In the genomic region with DNA sequence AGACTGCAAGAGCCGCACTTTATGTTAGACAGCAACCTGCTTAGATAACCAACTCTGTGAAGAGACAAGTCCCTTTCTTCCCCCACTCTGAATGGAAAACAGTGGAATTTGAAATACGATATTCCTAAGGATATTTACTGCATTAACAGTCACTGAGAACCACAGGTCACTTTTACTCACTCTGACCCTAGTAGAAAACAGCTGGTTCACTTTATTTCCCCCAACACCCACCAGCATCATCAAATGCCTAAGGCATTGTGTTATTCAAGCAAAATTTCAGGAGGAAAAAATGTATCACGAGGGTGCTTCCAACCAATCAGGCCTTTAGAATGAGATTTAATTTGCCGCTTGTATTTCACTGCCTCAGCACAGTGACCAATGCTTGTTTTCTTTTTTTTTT, we compare ENCODE assay signal across 25 cellular contexts.
A peak's percentile ranks its signal among the peaks of the same experiment; 100 is the strongest.
DNase-seq lines count a peak whose midpoint lies in the region; ATAC-seq, FAIRE-seq and TF ChIP-seq lines count a peak whose summit lies in the region.
"Had no signal": no experiment of that assay in that cellular context is flagged by ENCODE, and none has a peak within 500 bp of the region (broad histone marks: within the 10 kb centered on the region; RNA-seq: fewer than 3 reads in every experiment).

No MANE protein-coding gene starts in this region.

- H3K4me1 ChIP-seq in GM23338 (ENCODE audit: insufficient read depth) (peaks cover 15% of the 10 kb centered on the region), HepG2 (ENCODE audit: insufficient read depth, low read length) (no peaks in the 10 kb centered on the region)
- no peaks in the 10 kb centered on the region for H3K4me1 ChIP-seq in effector memory CD4-positive, alpha-beta T cell (ENCODE audit: control insufficient read depth, insufficient read depth, low read length, poor library complexity, severe bottlenecking)

- no peaks in the 10 kb centered on the region for H3F3A ChIP-seq in GM23338 (replicated peaks; ENCODE audit: low read depth)

- no peaks in the 10 kb centered on the region for H3K79me2 ChIP-seq in GM23338 (replicated peaks; ENCODE audit: insufficient read depth)
- no peaks in the 10 kb centered on the region for H3K79me2 ChIP-seq in HepG2 (ENCODE audit: insufficient read depth, low read length)

- H3K9me2 ChIP-seq in GM23338 (ENCODE audit: insufficient read depth), result no peaks in the 10 kb centered on the region

- no peak overlapping the region; the same call in 1 of the 2 replicates for H3K27ac Mint-ChIP-seq in GM23338
- H3K27ac Mint-ChIP-seq in nephron progenitor cell, result peak overlapping the region; percentile 62
- H3K27ac Mint-ChIP-seq: activated T-cell treated with anti-CD3 and anti-CD28 coated beads, Interleukin-2, amount 50 U/mL, for 24 hours; CD4-positive, alpha-beta memory T cell had no signal

- no TSS peak for BruUV-seq in HepG2 (replicated peaks; lab: Mats Ljungman, UMichigan)

- in situ Hi-C loops in HepG2 (cut with HindIII; ENCODE audit: extremely low pct_ligation_motif_present, low pct_unique_long_range_greater_than_20kb), result no loop called here

- H2AFZ ChIP-seq in GM23338 (no peak overlapping the region), HepG2 (ENCODE audit: low read length) (no peak overlapping the region)

- intact Hi-C loops in left cardiac atrium (cut with DNase I) (no loop called here), HepG2 (cut with micrococcal nuclease; ENCODE audit: unreplicated experiment) (no loop called here)

- FAIRE-seq in HepG2 (lab: Jason Lieb, UNC), result no peak
- FAIRE-seq: HTR-8/SVneo, kidney had no signal

- TF ChIP-seq CTCF in GM23338 (conservative IDR thresholded peaks at IDR 0.05; ENCODE audit: low read depth in 2 of 2) (no peak), cardiac fibroblast (IDR thresholded peaks at IDR 0.05; ENCODE audit: low read depth, low read length) (no peak), nephron progenitor cell (IDR thresholded peaks at IDR 0.05) (no peak), HepG2 (CRISPR knock-in tag; IDR thresholded peaks at IDR 0.05) (no peak)

- H4K20me1 ChIP-seq in GM23338 (replicated peaks; ENCODE audit: insufficient read depth) (no peaks in the 10 kb centered on the region), HepG2 (ENCODE audit: insufficient read depth, low read length) (no peaks in the 10 kb centered on the region)

- POLR2A ChIA-PET in HepG2 (lab: Yijun Ruan, JAX), result no interaction called here

- TF ChIP-seq RAD21 in HepG2 (CRISPR knock-in tag; IDR thresholded peaks at IDR 0.05), result no peak

- H3K27me3 Mint-ChIP-seq in GM23338 (ENCODE audit: insufficient read depth, low read depth, poor library complexity), result no peaks in the 10 kb centered on the region
- H3K27me3 Mint-ChIP-seq in nephron progenitor cell (ENCODE audit: low read depth, poor library complexity), result peaks cover 3% of the 10 kb centered on the region
- H3K27me3 Mint-ChIP-seq: activated T-cell treated with anti-CD3 and anti-CD28 coated beads, Interleukin-2, amount 50 U/mL, for 24 hours; CD4-positive, alpha-beta memory T cell had no signal

- WGBS in HepG2 (ENCODE audit: low lambda C conversion rate), result 36% methylated on average over 4 of the region's 4 CpGs

- H3K27ac ChIP-seq in GM23338 (ENCODE audit: low read depth) (no peak overlapping the region), HepG2 (ENCODE audit: extremely low read length, insufficient read depth, low read length) (no peak overlapping the region)
- H3K27ac ChIP-seq in effector memory CD4-positive, alpha-beta T cell (ENCODE audit: insufficient read depth, low read length, poor library complexity, severe bottlenecking), result no peak overlapping the region
- H3K27ac ChIP-seq: KMS-11, thoracic aorta had no signal

- H3K4me1 Mint-ChIP-seq in GM23338 (peaks cover 20% of the 10 kb centered on the region), nephron progenitor cell (peaks cover 13% of the 10 kb centered on the region)
- H3K4me1 Mint-ChIP-seq: CD4-positive, alpha-beta memory T cell had no signal

- no peak overlapping the region for H3K4me3 Mint-ChIP-seq in GM23338
- no peak overlapping the region for H3K4me3 Mint-ChIP-seq in nephron progenitor cell
- H3K4me3 Mint-ChIP-seq: activated T-cell treated with anti-CD3 and anti-CD28 coated beads, Interleukin-2, amount 50 U/mL, for 24 hours; CD4-positive, alpha-beta memory T cell had no signal

- no peaks in the 10 kb centered on the region for H3K36me3 Mint-ChIP-seq in GM23338 (ENCODE audit: low read depth)
- no peaks in the 10 kb centered on the region for H3K36me3 Mint-ChIP-seq in nephron progenitor cell (ENCODE audit: low read depth)
- H3K36me3 Mint-ChIP-seq: CD4-positive, alpha-beta memory T cell had no signal

- no peak overlapping the region for H3K9ac ChIP-seq in HepG2 (ENCODE audit: insufficient read depth, low read depth, low read length)
- H3K9ac ChIP-seq: KMS-11 had no signal

- peaks cover 2% of the 10 kb centered on the region; the same call in 1 of the 3 replicates for H3K9me3 Mint-ChIP-seq in GM23338
- no peaks in the 10 kb centered on the region for H3K9me3 Mint-ChIP-seq in nephron progenitor cell

- no peak for TF ChIP-seq POLR2A in HepG2 (IDR thresholded peaks at IDR 0.05; ENCODE audit: insufficient read depth in 1 of 2, low read depth in 2 of 2, low read length in 2 of 2)

- H3K27me3 ChIP-seq in GM23338 (ENCODE audit: insufficient read depth) (no peaks in the 10 kb centered on the region), HepG2 (ENCODE audit: control insufficient read depth in 1 of 2, insufficient read depth in 2 of 2, low read length in 2 of 2) (no peaks in the 10 kb centered on the region)
- H3K27me3 ChIP-seq in effector memory CD4-positive, alpha-beta T cell (replicated peaks; ENCODE audit: control insufficient read depth, insufficient read depth, low read length, poor library complexity, severe bottlenecking), result no peaks in the 10 kb centered on the region

- DNase-seq in GM23338 (ENCODE audit: low spot score) (peak; percentile 36), NCI-H526 treated with DMSO at 0.1 percent for 48 hours (lab: John Stamatoyannopoulos, UW) (peak; percentile 93), cardiac fibroblast (ENCODE audit: low read depth in 2 of 2) (peak; percentile 2 to 9), nephron progenitor cell (no peak), left cardiac atrium (no peak), HepG2 (ENCODE audit: low spot score) (no peak)
- no peak for DNase-seq in effector memory CD4-positive, alpha-beta T cell
- DNase-seq: activated CD8-positive, alpha-beta memory T cell treated with anti-CD3 and anti-CD28 coated beads for 24 hours; activated naive CD4-positive, alpha-beta T cell treated with Interleukin-2 at 50 U/mL for 16 hours; activated T-cell treated with anti-CD3 and anti-CD28 coated beads, Interleukin-2, amount 50 U/mL, for 24 hours; amygdala; caudate nucleus; CD4-positive, alpha-beta memory T cell; DMS153; erythroblast; kidney; MV-4-11; NCI-H187 treated with DMSO at 0.1 percent for 48 hours; nucleus accumbens; stimulated activated naive CD4-positive, alpha-beta T cell treated with Interleukin-2 at 50 U/mL for 16 hours had no signal

- H3K4me2 ChIP-seq in GM23338, result peak overlapping the region; percentile 15; the same call in 1 of the 2 replicates
- H3K4me2 ChIP-seq in HepG2 (ENCODE audit: low read depth, low read length), result no peak overlapping the region
- H3K4me2 ChIP-seq: KMS-11, smooth muscle cell had no signal

- no peaks in the 10 kb centered on the region for H3K9me3 ChIP-seq in HepG2 (ENCODE audit: low read length)
- H3K9me3 ChIP-seq in effector memory CD4-positive, alpha-beta T cell (ENCODE audit: control insufficient read depth, low read length), result no peaks in the 10 kb centered on the region
- H3K9me3 ChIP-seq: thoracic aorta had no signal

- peak; percentile 34; the same call in 1 of the 3 replicates for ATAC-seq in GM23338
- ATAC-seq in left cardiac atrium, result no peak
- no peak for ATAC-seq in HepG2
- ATAC-seq: Right ventricle myocardium inferior had no signal

- no peaks in the 10 kb centered on the region for H3K36me3 ChIP-seq in GM23338 (ENCODE audit: insufficient read depth)
- no peaks in the 10 kb centered on the region for H3K36me3 ChIP-seq in HepG2 (replicated peaks in 1 of 2; ENCODE audit: control insufficient read depth in 1 of 2, insufficient read depth in 2 of 2, low read length in 2 of 2)
- H3K36me3 ChIP-seq in effector memory CD4-positive, alpha-beta T cell (ENCODE audit: control insufficient read depth, insufficient read depth, low read length), result no peaks in the 10 kb centered on the region
- H3K36me3 ChIP-seq: thoracic aorta had no signal

- TF ChIP-seq EP300 in HepG2 (IDR thresholded peaks at IDR 0.05; ENCODE audit: low read depth in 2 of 2, low read length in 2 of 2) (no peak), HepG2 (CRISPR knock-in tag; IDR thresholded peaks at IDR 0.05; ENCODE audit: borderline replicate concordance) (no peak)

- CTCF ChIA-PET in HepG2 (lab: Yijun Ruan, JAX; ENCODE audit: low intra/inter-chr PET ratio, low total read pairs), result no interaction called here

- H3K4me3 ChIP-seq in GM23338 (no peak overlapping the region), cardiac fibroblast (replicated peaks in 1 of 2; ENCODE audit: low read depth in 2 of 2, low read length in 2 of 2) (no peak overlapping the region), HepG2 (replicated peaks in 1 of 3; ENCODE audit: insufficient read depth in 1 of 3, low read depth in 2 of 3, low read length in 3 of 3) (no peak overlapping the region)
- H3K4me3 ChIP-seq in effector memory CD4-positive, alpha-beta T cell (ENCODE audit: insufficient read depth, low read depth, low read length, poor library complexity, severe bottlenecking), result no peak overlapping the region
- H3K4me3 ChIP-seq: smooth muscle cell, thoracic aorta had no signal

TF ChIP-seq in GM23338, 12 proteins besides CTCF, POLR2A, EP300 and RAD21 (continues in another document):
- TF ChIP-seq STAT1 (IDR thresholded peaks at IDR 0.05; ENCODE audit: unreplicated experiment) (no peak), POLR2AphosphoS5 (IDR thresholded peaks at IDR 0.05; ENCODE audit: low read depth) (no peak)

TF ChIP-seq in HepG2, 621 proteins besides CTCF, POLR2A, EP300 and RAD21 (continues in another document):
- TF ChIP-seq, protein P1, sequence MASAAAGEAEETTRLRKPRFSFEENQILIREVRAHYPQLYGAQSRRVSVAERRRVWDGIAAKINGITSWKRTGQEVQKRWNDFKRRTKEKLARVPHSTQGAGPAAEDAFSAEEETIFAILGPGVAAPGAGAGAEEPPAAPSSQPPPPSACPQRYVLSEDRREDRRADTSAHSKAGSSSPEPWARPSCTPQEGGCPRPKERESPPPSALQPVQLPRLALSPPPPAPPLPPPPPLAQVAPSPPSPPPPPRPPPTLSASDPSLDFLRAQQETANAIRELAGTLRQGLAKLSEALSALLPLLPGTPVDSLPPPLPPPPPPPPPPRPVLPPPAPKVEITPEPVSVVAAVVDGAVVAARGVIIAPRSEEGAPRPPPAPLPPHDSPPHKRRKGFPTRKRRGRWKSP (CRISPR knock-in tag; IDR thresholded peaks at IDR 0.05), result no peak
- TF ChIP-seq ZNF354B (CRISPR knock-in tag; IDR thresholded peaks at IDR 0.05) (no peak), ADNP (CRISPR knock-in tag; IDR thresholded peaks at IDR 0.05) (no peak), ZNF776 (CRISPR knock-in tag; IDR thresholded peaks at IDR 0.05) (no peak), SP4 (CRISPR knock-in tag; IDR thresholded peaks at IDR 0.05) (no peak)
- TF ChIP-seq, protein P2, sequence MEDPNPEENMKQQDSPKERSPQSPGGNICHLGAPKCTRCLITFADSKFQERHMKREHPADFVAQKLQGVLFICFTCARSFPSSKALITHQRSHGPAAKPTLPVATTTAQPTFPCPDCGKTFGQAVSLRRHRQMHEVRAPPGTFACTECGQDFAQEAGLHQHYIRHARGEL (CRISPR knock-in tag; IDR thresholded peaks at IDR 0.05), result no peak

Comparison
In these comparisons a context has a peak if more than half of its experiments do, and no peak if none do; other contexts are left out.
1. DNase-seq: peak in GM23338 (single experiment), NCI-H526 treated with DMSO at 0.1 percent for 48 hours (single experiment) and cardiac fibroblast (2 of 2); none in nephron progenitor cell (single experiment), left cardiac atrium (single experiment), HepG2 (single experiment) and effector memory CD4-positive, alpha-beta T cell (0 of 3).